ENCODE assay signal across 1 cellular context in the genomic region with DNA sequence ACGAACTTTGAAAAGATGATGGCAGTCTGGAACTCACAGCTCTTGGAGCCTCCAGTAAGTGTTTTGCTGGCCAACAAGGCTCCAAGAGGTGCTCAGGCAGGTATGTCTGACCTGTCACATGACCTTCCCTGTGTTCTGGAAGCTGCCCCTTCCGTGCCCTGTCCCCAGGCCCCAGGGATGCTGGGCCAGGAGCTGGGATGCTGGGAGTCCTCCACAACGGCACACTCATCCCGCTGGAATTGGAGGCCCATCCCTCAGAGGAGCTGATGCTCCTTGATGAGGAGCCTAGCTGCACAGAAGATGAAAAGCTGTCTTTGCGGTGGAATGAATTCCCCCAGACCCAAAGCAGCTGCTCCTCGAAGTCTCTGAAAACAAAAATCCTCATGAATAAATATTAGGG.
TF ChIP-seq lines count a peak whose summit lies in the region.

No MANE protein-coding gene starts in this region.

TF ChIP-seq in GM12878, 131 proteins besides CTCF, POLR2A, EP300 and RAD21:
- TF ChIP-seq, protein P1, sequence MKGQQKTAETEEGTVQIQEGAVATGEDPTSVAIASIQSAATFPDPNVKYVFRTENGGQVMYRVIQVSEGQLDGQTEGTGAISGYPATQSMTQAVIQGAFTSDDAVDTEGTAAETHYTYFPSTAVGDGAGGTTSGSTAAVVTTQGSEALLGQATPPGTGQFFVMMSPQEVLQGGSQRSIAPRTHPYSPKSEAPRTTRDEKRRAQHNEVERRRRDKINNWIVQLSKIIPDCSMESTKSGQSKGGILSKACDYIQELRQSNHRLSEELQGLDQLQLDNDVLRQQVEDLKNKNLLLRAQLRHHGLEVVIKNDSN (IDR thresholded peaks at IDR 0.05; ENCODE audit: borderline replicate concordance, extremely low read length, insufficient read depth, low read depth, low read length), result peak; percentile 27
- TF ChIP-seq TCF7 (IDR thresholded peaks at IDR 0.05; ENCODE audit: borderline replicate concordance) (no peak), SIN3A (IDR thresholded peaks at IDR 0.05; ENCODE audit: low read depth, low read length) (no peak), BMI1 (IDR thresholded peaks at IDR 0.05; ENCODE audit: borderline replicate concordance) (no peak)
TF ChIP-seq in GM12878: peak in this region for 1.
